In genomic region chr1:217528271-217528670, GRCh38 we compare ENCODE assay signal across 23 cellular contexts.
A peak's percentile ranks its signal among the peaks of the same experiment; 100 is the strongest.
DNase-seq lines count a peak whose midpoint lies in the region; ATAC-seq, FAIRE-seq and TF ChIP-seq lines count a peak whose summit lies in the region.
"Had no signal": no experiment of that assay in that cellular context is flagged by ENCODE, and none has a peak within 500 bp of the region (broad histone marks: within the 10 kb centered on the region; RNA-seq: fewer than 3 reads in every experiment).

No MANE protein-coding gene starts in this region.

- WGBS in HepG2 (ENCODE audit: low lambda C conversion rate): 69% methylated on average over 3 of the region's 3 CpGs

- no peaks in the 10 kb centered on the region for H4K20me1 ChIP-seq in HepG2 (ENCODE audit: insufficient read depth, low read length)

- in situ Hi-C loops in HepG2 (cut with HindIII; ENCODE audit: extremely low pct_ligation_motif_present, low pct_unique_long_range_greater_than_20kb): no loop called here

- TF ChIP-seq EP300 in HepG2 (IDR thresholded peaks at IDR 0.05; ENCODE audit: low read depth in 2 of 2, low read length in 2 of 2) (no peak), HepG2 (CRISPR knock-in tag; IDR thresholded peaks at IDR 0.05; ENCODE audit: borderline replicate concordance) (no peak)

- H3K4me1 Mint-ChIP-seq in T-helper 17 cell: no peaks in the 10 kb centered on the region
- H3K4me1 Mint-ChIP-seq: GM23338; stimulated activated memory B cell treated with anti-CD40 and anti-IgM and Interleukin-4, amounts not matched to agents 10 μg/mL and 1 μg/mL and 100 μg/mL, for 72 hours had no signal

- H3K9me3 ChIP-seq in adipocyte (ENCODE audit: control insufficient read depth, low read length) (no peaks in the 10 kb centered on the region), T-helper 17 cell (ENCODE audit: control insufficient read depth, low read length, poor library complexity, severe bottlenecking) (no peaks in the 10 kb centered on the region), HepG2 (ENCODE audit: low read length) (no peaks in the 10 kb centered on the region)
- H3K9me3 ChIP-seq: lower lobe of right lung, SJSA1, tibial nerve had no signal

- intact Hi-C loops in HepG2 (cut with micrococcal nuclease; ENCODE audit: unreplicated experiment): no loop called here

- ATAC-seq in T-helper 17 cell (no peak), HepG2 (no peak), HG03378 (IDR thresholded peaks at IDR 0.05; ENCODE audit: unreplicated experiment) (no peak)
- ATAC-seq: GM23338; lower lobe of right lung; naive thymus-derived CD4-positive, alpha-beta T cell; stimulated activated memory B cell treated with anti-CD40 and anti-IgM and Interleukin-4, amounts not matched to agents 10 μg/mL and 1 μg/mL and 100 μg/mL, for 72 hours had no signal

- TF ChIP-seq POLR2A in HepG2 (IDR thresholded peaks at IDR 0.05; ENCODE audit: insufficient read depth in 1 of 2, low read depth in 2 of 2, low read length in 2 of 2): no peak

- no TSS peak for BruUV-seq in HepG2 (replicated peaks; lab: Mats Ljungman, UMichigan)

- no peak overlapping the region for H3K4me2 ChIP-seq in HepG2 (ENCODE audit: low read depth, low read length)
- H3K4me2 ChIP-seq: GM23338 had no signal

- no peak overlapping the region for H2AFZ ChIP-seq in HepG2 (ENCODE audit: low read length)
- H2AFZ ChIP-seq: GM23338 had no signal

- DNase-seq in SIG-M5 treated with dmso at 0.1 percent for 504 hours (lab: John Stamatoyannopoulos, UW; ENCODE audit: unreplicated experiment) (peak; percentile 22), SIG-M5 (lab: John Stamatoyannopoulos, UW) (no peak), adipocyte (ENCODE audit: low read depth) (peak; percentile 42), fibroblast of mammary gland (ENCODE audit: low read depth) (peak; percentile 65), T-helper 17 cell (no peak), HepG2 (ENCODE audit: low spot score) (no peak), hypothalamus (lab: John Stamatoyannopoulos, UW) (no peak)
- DNase-seq: 8988T; activated CD4-positive, alpha-beta T cell treated with anti-CD3 and anti-CD28 coated beads for 48 hours; activated CD8-positive, alpha-beta memory T cell treated with anti-CD3 and anti-CD28 coated beads, Interleukin-2, amount 50 U/mL, for 4 hours; activated naive CD4-positive, alpha-beta T cell treated with Interleukin-2 at 50 U/mL for 16 hours; CD4-positive, CD25-positive, alpha-beta regulatory T cell; lower lobe of right lung; naive thymus-derived CD4-positive, alpha-beta T cell; NCI-H2029; NCI-H524; posterior cingulate gyrus; small intestine had no signal

- H3K27me3 Mint-ChIP-seq in T-helper 17 cell: no peaks in the 10 kb centered on the region
- H3K27me3 Mint-ChIP-seq: CD4-positive, CD25-positive, alpha-beta regulatory T cell; naive thymus-derived CD4-positive, alpha-beta T cell; stimulated activated memory B cell treated with anti-CD40 and anti-IgM and Interleukin-4, amounts not matched to agents 10 μg/mL and 1 μg/mL and 100 μg/mL, for 72 hours had no signal

- H3K9ac ChIP-seq in adipocyte (ENCODE audit: low read length) (no peak overlapping the region), HepG2 (ENCODE audit: insufficient read depth, low read depth, low read length) (no peak overlapping the region)

- H3K4me1 ChIP-seq in adipocyte (ENCODE audit: control insufficient read depth, insufficient read depth, low read length) (peaks cover 29% of the 10 kb centered on the region), HepG2 (ENCODE audit: insufficient read depth, low read length) (no peaks in the 10 kb centered on the region)
- H3K4me1 ChIP-seq: lower lobe of right lung had no signal

- TF ChIP-seq RAD21 in HepG2 (CRISPR knock-in tag; IDR thresholded peaks at IDR 0.05): no peak

- H3K27me3 ChIP-seq in adipocyte (replicated peaks; ENCODE audit: control insufficient read depth, insufficient read depth, low read length): no peaks in the 10 kb centered on the region
- no peaks in the 10 kb centered on the region for H3K27me3 ChIP-seq in HepG2 (ENCODE audit: control insufficient read depth in 1 of 2, insufficient read depth in 2 of 2, low read length in 2 of 2)
- H3K27me3 ChIP-seq: SJSA1, tibial nerve had no signal

- H3K36me3 ChIP-seq in adipocyte (ENCODE audit: control insufficient read depth, insufficient read depth, low read length, severe bottlenecking): no peaks in the 10 kb centered on the region
- no peaks in the 10 kb centered on the region for H3K36me3 ChIP-seq in HepG2 (replicated peaks in 1 of 2; ENCODE audit: control insufficient read depth in 1 of 2, insufficient read depth in 2 of 2, low read length in 2 of 2)
- H3K36me3 ChIP-seq: lower lobe of right lung, SJSA1 had no signal

- peaks cover 2% of the 10 kb centered on the region for H3K36me3 Mint-ChIP-seq in T-helper 17 cell (ENCODE audit: low read depth)

- TF ChIP-seq CTCF in fibroblast of mammary gland (conservative IDR thresholded peaks at IDR 0.05; ENCODE audit: control insufficient read depth, insufficient read depth, low read depth, low read length): no peak
- no peak for TF ChIP-seq CTCF in HepG2 (CRISPR knock-in tag; IDR thresholded peaks at IDR 0.05)

- H3K27ac ChIP-seq in HepG2 (ENCODE audit: extremely low read length, insufficient read depth, low read length): no peak overlapping the region
- H3K27ac ChIP-seq: lower lobe of right lung, SJSA1, tibial nerve had no signal

- no peaks in the 10 kb centered on the region for H3K79me2 ChIP-seq in HepG2 (ENCODE audit: insufficient read depth, low read length)

- no peak for FAIRE-seq in HepG2 (lab: Jason Lieb, UNC)
- FAIRE-seq: small intestine had no signal

- POLR2A ChIA-PET in HepG2 (lab: Yijun Ruan, JAX): no interaction called here

- CTCF ChIA-PET in HepG2 (lab: Yijun Ruan, JAX; ENCODE audit: low intra/inter-chr PET ratio, low total read pairs): no interaction called here

- H3K27ac Mint-ChIP-seq in T-helper 17 cell: no peak overlapping the region
- H3K27ac Mint-ChIP-seq: GM23338; stimulated activated memory B cell treated with anti-CD40 and anti-IgM and Interleukin-4, amounts not matched to agents 10 μg/mL and 1 μg/mL and 100 μg/mL, for 72 hours had no signal

- H3K4me3 ChIP-seq in adipocyte (ENCODE audit: low read length): no peak overlapping the region
- no peak overlapping the region for H3K4me3 ChIP-seq in fibroblast of mammary gland (ENCODE audit: control insufficient read depth, low read depth, low read length)
- no peak overlapping the region for H3K4me3 ChIP-seq in HepG2 (replicated peaks in 1 of 3; ENCODE audit: insufficient read depth in 1 of 3, low read depth in 2 of 3, low read length in 3 of 3)
- H3K4me3 ChIP-seq: GM23338, lower lobe of right lung, SJSA1, tibial nerve had no signal

- no peak overlapping the region for H3K4me3 Mint-ChIP-seq in T-helper 17 cell
- H3K4me3 Mint-ChIP-seq: CD4-positive, CD25-positive, alpha-beta regulatory T cell; GM23338; naive thymus-derived CD4-positive, alpha-beta T cell; stimulated activated memory B cell treated with anti-CD40 and anti-IgM and Interleukin-4, amounts not matched to agents 10 μg/mL and 1 μg/mL and 100 μg/mL, for 72 hours had no signal

TF ChIP-seq in HepG2, 621 proteins besides CTCF, POLR2A, EP300 and RAD21:
- no peak for TF ChIP-seq ZNF468 (CRISPR knock-in tag; IDR thresholded peaks at IDR 0.05)

Comparison
In these comparisons a context has a peak if more than half of its experiments do, and no peak if none do; other contexts are left out.
1. DNase-seq: peak in SIG-M5 treated with dmso at 0.1 percent for 504 hours (single experiment), adipocyte (single experiment) and fibroblast of mammary gland (single experiment); none in SIG-M5 (single experiment), T-helper 17 cell (0 of 3), HepG2 (single experiment) and hypothalamus (0 of 51).